Comparison of ENCODE assay signal across 8 cellular contexts in the genomic region with DNA sequence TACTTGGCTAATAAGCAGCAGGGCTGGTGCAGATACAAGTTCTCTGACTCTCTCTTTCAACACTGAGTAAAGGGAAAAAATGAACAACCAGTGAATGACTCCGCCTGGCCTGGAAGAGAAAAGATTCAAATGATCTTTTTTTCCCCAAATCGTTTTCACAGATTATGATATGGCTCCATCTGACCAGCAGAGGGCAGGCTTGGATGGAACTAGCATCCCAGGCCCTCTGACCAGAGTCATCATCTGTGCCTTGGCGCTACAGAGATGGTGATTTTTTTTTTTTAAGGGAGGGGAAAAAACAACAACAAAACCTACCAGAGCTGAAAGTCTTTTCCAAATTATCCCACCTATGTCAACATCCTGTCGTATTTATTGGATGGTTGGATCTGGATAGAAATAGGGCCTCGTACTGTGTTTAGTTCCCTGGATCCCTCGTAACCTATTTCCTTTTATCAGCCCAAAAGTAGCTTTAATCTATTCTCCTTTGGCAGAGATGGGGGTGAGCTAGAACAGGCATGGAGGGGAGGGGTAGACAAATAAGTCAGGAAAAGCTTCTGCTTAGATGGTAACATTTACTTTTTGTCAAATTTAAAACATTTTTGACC.
DNase-seq lines count a peak whose midpoint lies in the region; ATAC-seq and TF ChIP-seq lines count a peak whose summit lies in the region.

No MANE protein-coding gene starts in this region.

- peak; percentile 87 for TF ChIP-seq CTCF in AG04450 (IDR thresholded peaks at IDR 0.05; ENCODE audit: low read depth, low read length)
- TF ChIP-seq CTCF in fibroblast of mammary gland (conservative IDR thresholded peaks at IDR 0.05; ENCODE audit: control insufficient read depth, insufficient read depth, low read depth, low read length): peak; percentile 85
- peak; percentile 66 for TF ChIP-seq CTCF in neural cell (IDR thresholded peaks at IDR 0.05; ENCODE audit: poor library complexity, severe bottlenecking)
- TF ChIP-seq CTCF in tibial artery (IDR thresholded peaks at IDR 0.05): peak; percentile 78 to 84

- no peaks in the 10 kb centered on the region for H3K9me3 ChIP-seq in AG04450 (ENCODE audit: control insufficient read depth, insufficient read depth, low read length)
- H3K9me3 ChIP-seq in neural cell (ENCODE audit: low read length): no peaks in the 10 kb centered on the region
- no peaks in the 10 kb centered on the region for H3K9me3 ChIP-seq in tibial artery

- no peak overlapping the region for H3K4me3 ChIP-seq in AG04450 (ENCODE audit: low read depth, low read length)
- no peak overlapping the region for H3K4me3 ChIP-seq in fibroblast of mammary gland (ENCODE audit: control insufficient read depth, low read depth, low read length)
- no peak overlapping the region for H3K4me3 ChIP-seq in neural cell (ENCODE audit: low read length)
- no peak overlapping the region for H3K4me3 ChIP-seq in tibial artery

- no peaks in the 10 kb centered on the region for H3F3A ChIP-seq in neural cell (ENCODE audit: insufficient read depth, low read length, poor library complexity, severe bottlenecking)

- TF ChIP-seq RAD21 in neural cell (conservative IDR thresholded peaks at IDR 0.05): peak; percentile 62

- no peak overlapping the region for H3K9ac ChIP-seq in neural cell (ENCODE audit: low read length)

- ATAC-seq in GM18498 (IDR thresholded peaks at IDR 0.05; ENCODE audit: unreplicated experiment) (peak; percentile 85), HG03064 (IDR thresholded peaks at IDR 0.05; ENCODE audit: low read depth, unreplicated experiment) (peak; percentile 76)

- no peak overlapping the region for H3K4me2 ChIP-seq in neural cell (ENCODE audit: low read length)

- TF ChIP-seq EP300 in neural cell (conservative IDR thresholded peaks at IDR 0.05; ENCODE audit: poor library complexity, severe bottlenecking): no peak

- no peak overlapping the region for H2AFZ ChIP-seq in neural cell (ENCODE audit: low read depth, low read length)

- no peaks in the 10 kb centered on the region for H4K20me1 ChIP-seq in neural cell (ENCODE audit: insufficient read depth)

- H3K27me3 ChIP-seq in AG04450 (ENCODE audit: control insufficient read depth, insufficient read depth, low read length) (no peaks in the 10 kb centered on the region), neural cell (ENCODE audit: insufficient read depth, low read depth, low read length) (no peaks in the 10 kb centered on the region), tibial artery (no peaks in the 10 kb centered on the region)

- CTCF ChIA-PET in AG04450 (lab: Charles Lee): interaction anchor here (0.6 to 8.1 kb wide), 54 partner anchors 13 to 578 kb away, joined by 3 to 252 read pairs (median 4); no protein-coding TSS in a partner anchor

- intact Hi-C loops in tibial artery (cut with DNase I; ENCODE audit: low total_unique reads): loop anchor here (2.0 to 5.0 kb wide), 2 partner anchors 49 to 422 kb away; no protein-coding TSS in a partner anchor

- peak; percentile 27 for DNase-seq in AG04450 (ENCODE audit: low read depth, low spot score)
- DNase-seq in NCI-H460 (ENCODE audit: extremely low read depth, low read depth): peak; percentile 45
- peak; percentile 22 for DNase-seq in activated CD8-positive, alpha-beta memory T cell treated with anti-CD3 and anti-CD28 coated beads, Interleukin-2, amount 50 U/mL, for 4 hours
- peak; percentile 70 for DNase-seq in fibroblast of mammary gland (ENCODE audit: low read depth)
- peak; percentile 78 to 82 for DNase-seq in tibial artery

- POLR2A ChIA-PET in AG04450 (lab: Yijun Ruan, JAX): no interaction called here

- no peaks in the 10 kb centered on the region for H3K36me3 ChIP-seq in neural cell (ENCODE audit: insufficient read depth, low read length)
- no peaks in the 10 kb centered on the region for H3K36me3 ChIP-seq in tibial artery

- H3K9me2 ChIP-seq in neural cell (ENCODE audit: insufficient read depth, low read length): no peaks in the 10 kb centered on the region

- peaks cover 0 to 14% (median 0%) of the 10 kb centered on the region in 4 donors for H3K4me1 ChIP-seq in tibial artery

- H3K27ac ChIP-seq in AG04450 (ENCODE audit: low read depth, low read length): no peak overlapping the region
- H3K27ac ChIP-seq in neural cell (ENCODE audit: low read length): no peak overlapping the region
- H3K27ac ChIP-seq in tibial artery: peak overlapping the region; percentile 17 to 19

- H3K79me2 ChIP-seq in neural cell (replicated peaks; ENCODE audit: insufficient read depth, low read length): no peaks in the 10 kb centered on the region

TF ChIP-seq in neural cell, 6 proteins besides CTCF, POLR2A, EP300 and RAD21:
- TF ChIP-seq SMC3 (conservative IDR thresholded peaks at IDR 0.05; ENCODE audit: poor library complexity) (peak; percentile 66), POLR2AphosphoS5 (IDR thresholded peaks at IDR 0.05) (no peak), EZH2 (IDR thresholded peaks at IDR 0.05; ENCODE audit: borderline replicate concordance, insufficient read depth, low read length, poor library complexity, severe bottlenecking) (no peak)

Comparison
In these comparisons a context has a peak if more than half of its experiments do, and no peak if none do; other contexts are left out.
1. DNase-seq: peak in every context shown above with its lines; median percentile 80 in tibial artery; 70 in fibroblast of mammary gland; 45 in NCI-H460; 27 in AG04450; 22 in activated CD8-positive, alpha-beta memory T cell treated with anti-CD3 and anti-CD28 coated beads, Interleukin-2, amount 50 U/mL, for 4 hours.
2. H3K27ac ChIP-seq: peak in tibial artery (2 of 2); none in AG04450 (single experiment) and neural cell (single experiment).
3. Peak in every context shown above with its lines, with median percentiles within 50 percentile points of each other: CTCF ChIP-seq.